Comparison of ENCODE assay signal across 22 cellular contexts in the genomic region with DNA sequence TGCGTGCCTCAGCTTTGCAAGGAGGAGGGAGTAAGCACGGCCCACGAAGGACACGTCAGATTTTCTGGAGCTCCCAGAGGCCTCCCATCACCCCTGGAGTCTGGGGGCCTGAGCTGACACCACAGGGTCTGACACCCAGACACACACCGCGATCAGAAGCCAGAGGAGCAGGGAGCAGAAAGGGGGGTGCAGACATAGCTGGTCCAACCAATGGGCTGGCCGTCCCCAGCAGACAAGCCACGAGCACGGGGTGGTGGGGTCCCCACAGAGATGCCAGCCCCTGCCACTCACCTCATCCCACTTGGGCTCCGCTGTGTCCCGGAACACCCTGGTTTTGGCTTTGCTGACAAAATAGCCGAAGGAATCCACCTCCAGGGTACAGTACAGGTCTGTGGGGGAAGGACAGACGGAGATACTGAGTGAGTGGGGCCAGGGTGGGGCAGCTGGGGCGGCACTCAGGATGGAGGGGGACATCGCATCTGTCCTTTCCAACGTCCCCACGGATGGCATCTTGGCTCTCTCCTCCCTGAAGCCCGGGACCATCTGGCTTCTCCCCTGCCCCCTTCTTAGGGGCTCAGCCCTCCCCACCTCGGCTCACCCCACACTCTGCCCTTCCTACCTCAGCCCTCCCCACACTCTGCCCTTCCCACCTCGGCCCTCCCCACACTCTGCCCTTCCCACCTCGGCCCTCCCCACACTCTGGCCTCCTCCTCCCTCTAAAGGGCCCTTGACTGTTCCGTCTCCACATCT. TPM values are rescaled to one million over a fixed set of nuclear protein-coding genes. Genes with fewer than 3 reads are reported as not detected.
DNase-seq lines count a peak whose midpoint lies in the region; ATAC-seq and TF ChIP-seq lines count a peak whose summit lies in the region.
"Had no signal": no experiment of that assay in that cellular context is flagged by ENCODE, and none has a peak within 500 bp of the region (broad histone marks: within the 10 kb centered on the region; RNA-seq: fewer than 3 reads in every experiment).

No MANE protein-coding gene starts in this region.

- H3K4me1 ChIP-seq in left ventricle myocardium inferior (peaks cover 57% of the 10 kb centered on the region), esophagus muscularis mucosa (peaks cover 17 to 60% (median 50%) of the 10 kb centered on the region in 4 donors), aorta (ENCODE audit: control insufficient read depth in 1 of 2, insufficient read depth in 2 of 2, low read length in 2 of 2) (peaks cover 0 to 5% of the 10 kb centered on the region in 2 donors)
- H3K4me1 ChIP-seq: adrenal gland had no signal

- H3K36me3 ChIP-seq in left ventricle myocardium inferior = peaks cover 48% of the 10 kb centered on the region
- peaks cover under 1 to 56% (median 49%) of the 10 kb centered on the region in 4 donors for H3K36me3 ChIP-seq in esophagus muscularis mucosa
- peaks cover 0 to 2% of the 10 kb centered on the region in 2 donors for H3K36me3 ChIP-seq in aorta (ENCODE audit: control insufficient read depth in 1 of 2, insufficient read depth in 2 of 2, low read length in 1 of 2)

- intact Hi-C loops in left ventricle myocardium inferior (cut with micrococcal nuclease) (no loop called here), Right ventricle myocardium inferior (cut with DNase I) (loop anchor here (10.0 kb wide), 1 partner anchor 256 kb away; no protein-coding TSS in a partner anchor), esophagus muscularis mucosa (cut with DNase I) (no loop called here), aorta (cut with DNase I) (no loop called here)

- no peak for TF ChIP-seq EP300 in esophagus muscularis mucosa (IDR thresholded peaks at IDR 0.05)

- peaks cover 3% of the 10 kb centered on the region for H3K27me3 Mint-ChIP-seq in nephron progenitor cell (ENCODE audit: low read depth, poor library complexity)
- H3K27me3 Mint-ChIP-seq: activated CD4-positive, alpha-beta T cell treated with anti-CD3 and anti-CD28 coated beads, Interleukin-2, amount 10 ng/mL, durations not matched to agents 24 days and 14 days had no signal

- H3K9me3 ChIP-seq in left ventricle myocardium inferior (replicated peaks) (no peaks in the 10 kb centered on the region), esophagus muscularis mucosa (no peaks in the 10 kb centered on the region), aorta (ENCODE audit: control insufficient read depth, low read length) (no peaks in the 10 kb centered on the region)
- H3K9me3 ChIP-seq: adrenal gland, Caco-2 had no signal

- H3K27ac Mint-ChIP-seq in nephron progenitor cell = peak overlapping the region; percentile 61
- H3K27ac Mint-ChIP-seq: activated CD4-positive, alpha-beta T cell treated with anti-CD3 and anti-CD28 coated beads, Interleukin-2, amount 10 ng/mL, durations not matched to agents 24 days and 14 days had no signal

- no peak overlapping the region for H3K4me3 Mint-ChIP-seq in nephron progenitor cell
- H3K4me3 Mint-ChIP-seq: activated CD4-positive, alpha-beta T cell treated with anti-CD3 and anti-CD28 coated beads, Interleukin-2, amount 10 ng/mL, durations not matched to agents 24 days and 14 days; activated T-cell treated with anti-CD3 and anti-CD28 coated beads, Interleukin-2, amount 50 U/mL, for 4 hours had no signal

- peak; percentile 3 for DNase-seq in left ventricle myocardium inferior
- no peak for DNase-seq in Right ventricle myocardium inferior (ENCODE audit: missing footprints)
- no peak for DNase-seq in esophagus muscularis mucosa (ENCODE audit: extremely low spot score)
- DNase-seq in nephron progenitor cell = no peak
- peak; percentile 42 to 59 for DNase-seq in aorta
- DNase-seq in stimulated activated CD4-positive, alpha-beta T cell treated with anti-CD3 and anti-CD28 coated beads, Interleukin-4, amount 100 ng/mL, for 24 hours = no peak
- no peak for DNase-seq in NCI-H226
- DNase-seq: ACHN; activated CD4-positive, alpha-beta T cell treated with anti-CD3 and anti-CD28 coated beads, Interleukin-2, amount 10 ng/mL, durations not matched to agents 24 days and 14 days; activated T-cell treated with anti-CD3 and anti-CD28 coated beads, Interleukin-2, amount 50 U/mL, for 4 hours; adrenal gland; brain microvascular endothelial cell; Caco-2; effector CD8-positive, alpha-beta T cell; IMR-90; NCI-H1694 treated with DMSO at 0.1 percent for 48 hours; NCI-H526; nucleus accumbens; SIG-M5; T1000; trophoblast cell had no signal

- WGBS in esophagus muscularis mucosa = 63% methylated on average over 12 of the region's 22 CpGs
- 86% methylated on average over 21 to 22 of the region's 22 CpGs for WGBS in aorta, 2 donors

- peaks cover 22% of the 10 kb centered on the region for H3K4me1 Mint-ChIP-seq in nephron progenitor cell
- H3K4me1 Mint-ChIP-seq: activated CD4-positive, alpha-beta T cell treated with anti-CD3 and anti-CD28 coated beads, Interleukin-2, amount 10 ng/mL, durations not matched to agents 24 days and 14 days had no signal

- no peaks in the 10 kb centered on the region for H3K27me3 ChIP-seq in left ventricle myocardium inferior (ENCODE audit: low read depth)
- H3K27me3 ChIP-seq in esophagus muscularis mucosa = no peaks in the 10 kb centered on the region
- no peaks in the 10 kb centered on the region for H3K27me3 ChIP-seq in aorta (ENCODE audit: control insufficient read depth in 1 of 2, insufficient read depth in 2 of 2, low read length in 1 of 2)
- H3K27me3 ChIP-seq: adrenal gland, brain microvascular endothelial cell had no signal

- TF ChIP-seq CTCF in left ventricle myocardium inferior (IDR thresholded peaks at IDR 0.05; ENCODE audit: borderline replicate concordance) (no peak), esophagus muscularis mucosa (IDR thresholded peaks at IDR 0.05) (no peak), nephron progenitor cell (IDR thresholded peaks at IDR 0.05) (no peak)

- H3K4me3 ChIP-seq in left ventricle myocardium inferior (no peak overlapping the region), esophagus muscularis mucosa (no peak overlapping the region), aorta (ENCODE audit: low read length in 2 of 2) (no peak overlapping the region)
- H3K4me3 ChIP-seq: adrenal gland had no signal

- no peak for TF ChIP-seq POLR2A in esophagus muscularis mucosa (IDR thresholded peaks at IDR 0.05; ENCODE audit: low read depth)

- ATAC-seq in Right ventricle myocardium inferior (no peak), aorta (ENCODE audit: low FRiP score) (peak; percentile 1), HG03571 (IDR thresholded peaks at IDR 0.05; ENCODE audit: unreplicated experiment) (no peak)
- ATAC-seq: activated T-cell treated with anti-CD3 and anti-CD28 coated beads, Interleukin-2, amount 50 U/mL, for 4 hours had no signal

- H3K36me3 Mint-ChIP-seq in nephron progenitor cell (ENCODE audit: low read depth) = peaks cover 33% of the 10 kb centered on the region

- H3K27ac ChIP-seq in left ventricle myocardium inferior (replicated peaks) (peak overlapping the region; percentile 32), esophagus muscularis mucosa (replicated peaks in 1 of 4) (peak overlapping the region; percentile 69 to 93 (median 83)), aorta (ENCODE audit: low read depth in 1 of 2, low read length in 2 of 2) (no peak overlapping the region)
- H3K27ac ChIP-seq: adrenal gland, brain microvascular endothelial cell had no signal

- H3K9me3 Mint-ChIP-seq in nephron progenitor cell = no peaks in the 10 kb centered on the region
- H3K9me3 Mint-ChIP-seq: activated CD4-positive, alpha-beta T cell treated with anti-CD3 and anti-CD28 coated beads, Interleukin-2, amount 10 ng/mL, durations not matched to agents 24 days and 14 days; activated T-cell treated with anti-CD3 and anti-CD28 coated beads, Interleukin-2, amount 50 U/mL, for 4 hours had no signal

RNA-seq across cellular contexts. Expression of gene TIMM22, which starts 53.5 kb away (rescaled TPM):
- total RNA-seq in left ventricle myocardium inferior = 17.6 TPM
- total RNA-seq in Right ventricle myocardium inferior = 17.3 TPM
- 10 to 100 TPM; 14.1 to 17.9 (median 15.8) TPM for total RNA-seq in esophagus muscularis mucosa
- 1 to 10 TPM; 7.7 to 9.1 TPM for total RNA-seq in aorta
- 1 to 10 TPM; 8.4 to 9.1 TPM for polyA plus RNA-seq in aorta

Comparison
In these comparisons a context has a peak if more than half of its experiments do, and no peak if none do; other contexts are left out.
1. DNase-seq: peak in left ventricle myocardium inferior (single experiment) and aorta (2 of 2); none in Right ventricle myocardium inferior (single experiment), esophagus muscularis mucosa (single experiment), nephron progenitor cell (single experiment), stimulated activated CD4-positive, alpha-beta T cell treated with anti-CD3 and anti-CD28 coated beads, Interleukin-4, amount 100 ng/mL, for 24 hours (single experiment) and NCI-H226 (single experiment).
2. H3K27ac ChIP-seq: peak in left ventricle myocardium inferior (single experiment) and esophagus muscularis mucosa (4 of 4); none in aorta (0 of 2).